Comparison of ENCODE assay signal across 1 cellular context in genomic region chr6:87583822-87584221, GRCh38.
A peak's percentile ranks its signal among the peaks of the same experiment; 100 is the strongest.
TF ChIP-seq lines count a peak whose summit lies in the region.

No MANE protein-coding gene starts in this region.

TF ChIP-seq in HepG2, 621 proteins besides CTCF, POLR2A, EP300 and RAD21 (continued from another document and continues in another):
- peak; percentile 79 for TF ChIP-seq TCF7 (IDR thresholded peaks at IDR 0.05; ENCODE audit: low read depth)
- peak; percentile 99 for TF ChIP-seq SOX5 (CRISPR knock-in tag; IDR thresholded peaks at IDR 0.05; ENCODE audit: borderline replicate concordance)
- no peak for TF ChIP-seq NR3C1 (CRISPR knock-in tag; IDR thresholded peaks at IDR 0.05)
- no peak for TF ChIP-seq SYNCRIP (IDR thresholded peaks at IDR 0.05; ENCODE audit: insufficient read depth, low read depth, low read length)
- no peak for TF ChIP-seq CSRNP1 (CRISPR knock-in tag; IDR thresholded peaks at IDR 0.05)
- no peak for TF ChIP-seq GATAD1 (CRISPR knock-in tag; IDR thresholded peaks at IDR 0.05)
- TF ChIP-seq AKNA (CRISPR knock-in tag; IDR thresholded peaks at IDR 0.05; ENCODE audit: borderline replicate concordance), result no peak
- TF ChIP-seq ZNF432 (CRISPR knock-in tag; IDR thresholded peaks at IDR 0.05; ENCODE audit: borderline replicate concordance), result no peak
- TF ChIP-seq GPBP1L1 (CRISPR knock-in tag; IDR thresholded peaks at IDR 0.05), result no peak
- no peak for TF ChIP-seq KMT2A (CRISPR knock-in tag; IDR thresholded peaks at IDR 0.05)
- TF ChIP-seq PRMT3 (CRISPR knock-in tag; IDR thresholded peaks at IDR 0.05; ENCODE audit: borderline replicate concordance, low read depth), result no peak
- no peak for TF ChIP-seq ZBTB4 (CRISPR knock-in tag; IDR thresholded peaks at IDR 0.05; ENCODE audit: borderline replicate concordance)
- TF ChIP-seq FOSL1 (CRISPR knock-in tag; IDR thresholded peaks at IDR 0.05; ENCODE audit: borderline replicate concordance), result no peak
- peak; percentile 93 for TF ChIP-seq HMG20A (CRISPR knock-in tag; IDR thresholded peaks at IDR 0.05; ENCODE audit: borderline replicate concordance)
- no peak for TF ChIP-seq ELF4 (CRISPR knock-in tag; IDR thresholded peaks at IDR 0.05; ENCODE audit: borderline replicate concordance)
- no peak for TF ChIP-seq MLXIP (CRISPR knock-in tag; IDR thresholded peaks at IDR 0.05; ENCODE audit: borderline replicate concordance)
- TF ChIP-seq RBM39 (IDR thresholded peaks at IDR 0.05; ENCODE audit: low read depth, low read length, poor library complexity, severe bottlenecking), result no peak
- no peak for TF ChIP-seq MAF1 (CRISPR knock-in tag; IDR thresholded peaks at IDR 0.05; ENCODE audit: borderline replicate concordance)
- no peak for TF ChIP-seq SP1 (IDR thresholded peaks at IDR 0.05)
- no peak for TF ChIP-seq SP1 (CRISPR knock-in tag; IDR thresholded peaks at IDR 0.05)
- TF ChIP-seq CREBL2 (CRISPR knock-in tag; IDR thresholded peaks at IDR 0.05; ENCODE audit: borderline replicate concordance), result no peak
- TF ChIP-seq ARNT2 (CRISPR knock-in tag; IDR thresholded peaks at IDR 0.05; ENCODE audit: low read depth), result no peak
- TF ChIP-seq SIX1 (CRISPR knock-in tag; IDR thresholded peaks at IDR 0.05; ENCODE audit: borderline replicate concordance), result peak; percentile 35; the same call in 1 of the 2 replicates
- TF ChIP-seq REST (IDR thresholded peaks at IDR 0.05; ENCODE audit: borderline replicate concordance in 1 of 2, low read depth in 1 of 2, low read length in 2 of 2), result no peak
- TF ChIP-seq TFDP2 (CRISPR knock-in tag; IDR thresholded peaks at IDR 0.05), result no peak
- no peak for TF ChIP-seq ZMYM2 (CRISPR knock-in tag; IDR thresholded peaks at IDR 0.05)
- TF ChIP-seq MAX (IDR thresholded peaks at IDR 0.05), result peak; percentile 38; the same call in 1 of the 2 replicates
- no peak for TF ChIP-seq CBX1 (IDR thresholded peaks at IDR 0.05; ENCODE audit: low read depth)
- TF ChIP-seq WIZ (CRISPR knock-in tag; IDR thresholded peaks at IDR 0.05), result no peak
- no peak for TF ChIP-seq MEF2D (CRISPR knock-in tag; IDR thresholded peaks at IDR 0.05)
- TF ChIP-seq ZNF75D (CRISPR knock-in tag; IDR thresholded peaks at IDR 0.05; ENCODE audit: borderline replicate concordance), result no peak
- TF ChIP-seq ZNF674 (CRISPR knock-in tag; IDR thresholded peaks at IDR 0.05; ENCODE audit: low read depth), result no peak
- peak; percentile 90; the same call in 1 of the 2 replicates for TF ChIP-seq FOXJ3 (CRISPR knock-in tag; IDR thresholded peaks at IDR 0.05; ENCODE audit: borderline replicate concordance)
- no peak for TF ChIP-seq ZBTB42 (CRISPR knock-in tag; IDR thresholded peaks at IDR 0.05)
- TF ChIP-seq MXD1 (CRISPR knock-in tag; IDR thresholded peaks at IDR 0.05), result no peak
- no peak for TF ChIP-seq ZIK1 (CRISPR knock-in tag; IDR thresholded peaks at IDR 0.05; ENCODE audit: borderline replicate concordance, low read depth)
- peak; percentile 81 for TF ChIP-seq GFI1 (CRISPR knock-in tag; IDR thresholded peaks at IDR 0.05; ENCODE audit: borderline replicate concordance)
- no peak for TF ChIP-seq HIVEP1 (CRISPR knock-in tag; IDR thresholded peaks at IDR 0.05)
- TF ChIP-seq SIN3B (IDR thresholded peaks at IDR 0.05; ENCODE audit: low read length), result no peak
